ENCODE assay signal across 10 cellular contexts in the genomic region with DNA sequence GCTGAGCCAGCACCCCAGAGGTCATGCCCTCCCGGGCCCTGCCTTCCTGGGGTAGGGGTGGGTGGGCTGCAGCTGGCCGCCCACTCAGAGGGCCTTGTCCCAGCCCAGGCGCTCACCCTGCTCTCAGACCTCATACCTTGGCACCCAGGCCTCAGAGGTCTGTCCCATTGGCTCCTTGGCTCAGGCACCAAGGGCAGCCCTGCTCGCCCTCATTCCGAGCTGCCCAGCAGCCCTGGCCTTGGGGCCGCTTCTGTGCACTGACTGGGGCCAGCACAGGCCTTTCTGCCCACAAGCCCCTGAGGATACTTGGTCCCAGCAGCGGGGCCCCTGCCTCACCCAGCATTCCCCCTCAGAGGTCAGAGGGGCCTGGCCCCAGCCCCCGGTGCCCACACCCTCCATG. TPM values are rescaled to one million over a fixed set of nuclear protein-coding genes. Genes with fewer than 3 reads are reported as not detected.
"Had no signal": no experiment of that assay in that cellular context is flagged by ENCODE, and none has a peak within 500 bp of the region (broad histone marks: within the 10 kb centered on the region; RNA-seq: fewer than 3 reads in every experiment).

No MANE protein-coding gene starts in this region.

- H3K27ac ChIP-seq: GM23248 had no signal

- H3K4me2 ChIP-seq: GM23338 had no signal

- H3K9me3 Mint-ChIP-seq: GM23338, H9, HFFc6 had no signal

- DNase-seq: GOT3, H7, H9, HCEC 1CT, HFFc6 had no signal

- H3K36me3 ChIP-seq: HAP-1 had no signal

- H3K9ac ChIP-seq: GM23248 had no signal

- H3K4me3 Mint-ChIP-seq: GM23338, H9, HFFc6 had no signal

- H2AFZ ChIP-seq: GM23248 had no signal

- ATAC-seq: GM23338, HCT116 had no signal

- H3K27ac Mint-ChIP-seq: GM23338, H9, HFFc6 had no signal

- H3K4me3 ChIP-seq: GM23248, GM23338, HAP-1 had no signal

- H3K9me3 ChIP-seq: HAP-1 had no signal

- H3K4me1 ChIP-seq: HAP-1 had no signal

RNA-seq across cellular contexts. Expression of gene GCK, which starts 45.8 kb away (rescaled TPM):
- total RNA-seq: H4 had no signal
